11 cellular contexts compared by ENCODE assay signal in genomic region chr1:58727363-58727762, GRCh38. TPM values are rescaled to one million over a fixed set of nuclear protein-coding genes. Genes with fewer than 3 reads are reported as not detected.
DNase-seq lines count a peak whose midpoint lies in the region; ATAC-seq and TF ChIP-seq lines count a peak whose summit lies in the region.
"Had no signal": no experiment of that assay in that cellular context is flagged by ENCODE, and none has a peak within 500 bp of the region (broad histone marks: within the 10 kb centered on the region; RNA-seq: fewer than 3 reads in every experiment).

No MANE protein-coding gene starts in this region.

- TF ChIP-seq CTCF in A673 (conservative IDR thresholded peaks at IDR 0.05; ENCODE audit: low read depth, low read length) (no peak), HCT116 (IDR thresholded peaks at IDR 0.05 in 2 of 3, conservative IDR thresholded peaks at IDR 0.05 in 1 of 3; ENCODE audit: borderline replicate concordance in 1 of 3, insufficient read depth in 1 of 3, low read depth in 2 of 3, low read length in 2 of 3) (no peak), fibroblast of the aortic adventitia (IDR thresholded peaks at IDR 0.05; ENCODE audit: insufficient read depth, low read length) (no peak)

- TF ChIP-seq POLR2A in HCT116 (IDR thresholded peaks at IDR 0.05; ENCODE audit: borderline replicate concordance, extremely low read depth, insufficient read depth, insufficient read length) = no peak

- intact Hi-C loops in A673 (cut with micrococcal nuclease; ENCODE audit: unreplicated experiment) = no loop called here
- intact Hi-C loops in HCT116 (cut with micrococcal nuclease) = no loop called here

- no peaks in the 10 kb centered on the region for H4K20me1 ChIP-seq in HCT116 (ENCODE audit: insufficient read depth)

- H3K4me1 ChIP-seq in A673 (ENCODE audit: insufficient read depth, low read length, poor library complexity, severe bottlenecking) = no peaks in the 10 kb centered on the region
- peaks cover 6 to 21% of the 10 kb centered on the region in 2 experiments for H3K4me1 ChIP-seq in HCT116 (ENCODE audit: control insufficient read depth in 1 of 2, insufficient read depth in 2 of 2, low read length in 2 of 2)
- H3K4me1 ChIP-seq in SJCRH30 = peaks cover 11% of the 10 kb centered on the region

- H3K4me3 ChIP-seq in A673 (ENCODE audit: low read depth, low read length, poor library complexity, severe bottlenecking) (no peak overlapping the region), HCT116 (replicated peaks in 1 of 2; ENCODE audit: low read depth in 1 of 2, low read length in 2 of 2) (peak overlapping the region in 1 of 2 experiments; percentile 15; a peak in 1 of 4 replicates), SJCRH30 (no peak overlapping the region), fibroblast of the aortic adventitia (ENCODE audit: low read depth, low read length) (no peak overlapping the region)
- H3K4me3 ChIP-seq: thoracic aorta had no signal

- POLR2A ChIA-PET in A673 (lab: Charles Lee; ENCODE audit: low non-redundant PET) (no interaction called here), HCT116 (lab: Charles Lee) (interaction anchor here (0.7 to 1.2 kb wide), 2 partner anchors 17 to 57 kb away, joined by 3 to 4 read pairs; partner anchors contain the start of gene JUN)

- H3K27me3 ChIP-seq in A673 (replicated peaks; ENCODE audit: insufficient read depth, low read depth, low read length, poor library complexity) (no peaks in the 10 kb centered on the region), HCT116 (ENCODE audit: insufficient read depth, low read length) (no peaks in the 10 kb centered on the region), SJCRH30 (no peaks in the 10 kb centered on the region)

- H3K9me3 ChIP-seq in A673 (ENCODE audit: low read depth, low read length, poor library complexity, severe bottlenecking) (no peaks in the 10 kb centered on the region), HCT116 (ENCODE audit: control insufficient read depth in 1 of 2, insufficient read depth in 1 of 2, low read depth in 1 of 2, low read length in 2 of 2) (no peaks in the 10 kb centered on the region), SJCRH30 (replicated peaks) (no peaks in the 10 kb centered on the region)
- H3K9me3 ChIP-seq: thoracic aorta had no signal

- DNase-seq in A673 (ENCODE audit: low spot score) (peak; percentile 50), HCT116 (ENCODE audit: low read depth, low spot score) (peak; percentile 83), SJCRH30 (peak; percentile 22 to 46), fibroblast of the aortic adventitia (ENCODE audit: low read depth) (peak; percentile 82), NCI-H1436 treated with DMSO at 0.1 percent for 48 hours (lab: John Stamatoyannopoulos, UW) (no peak)
- DNase-seq: DMS153, GOT3 had no signal

- BruUV-seq in A673 (replicated peaks; lab: Mats Ljungman, UMichigan) (no TSS peak), HCT116 (replicated peaks; lab: Mats Ljungman, UMichigan) (no TSS peak)

- H3K9ac ChIP-seq in HCT116 (ENCODE audit: low read length) = no peak overlapping the region

- RAD21 ChIA-PET in HCT116 (lab: Charles Lee; ENCODE audit: low non-redundant PET in 1 of 2, low total read pairs in 2 of 2, uncharacterized antibody in 2 of 2, unreplicated experiment in 2 of 2) = interaction anchor here in 1 of 2 experiments (0.6 kb wide), 1 partner anchor 146 kb away, joined by 3 read pairs; no protein-coding TSS in a partner anchor

- no peaks in the 10 kb centered on the region for H3K9me2 ChIP-seq in HCT116 (ENCODE audit: insufficient read depth)

- no peaks in the 10 kb centered on the region for H3K79me2 ChIP-seq in HCT116 (ENCODE audit: insufficient read depth, low read length)

- no peak overlapping the region for H3K27ac ChIP-seq in A673 (ENCODE audit: low read depth, low read length, poor library complexity, severe bottlenecking)
- no peak overlapping the region for H3K27ac ChIP-seq in HCT116 (ENCODE audit: low read depth, low read length)
- H3K27ac ChIP-seq in SJCRH30 = no peak overlapping the region
- H3K27ac ChIP-seq: thoracic aorta had no signal

- H3K4me2 ChIP-seq in HCT116 (ENCODE audit: low read length) = peak overlapping the region; percentile 64

- H3K36me3 ChIP-seq in A673 (ENCODE audit: insufficient read depth, low read length, poor library complexity, severe bottlenecking) (no peaks in the 10 kb centered on the region), HCT116 (ENCODE audit: control insufficient read depth in 1 of 2, insufficient read depth in 2 of 2, low read length in 2 of 2) (no peaks in the 10 kb centered on the region; a peak in 1 of 4 replicates), SJCRH30 (no peaks in the 10 kb centered on the region)
- H3K36me3 ChIP-seq: thoracic aorta had no signal

- ATAC-seq in HCT116 (peak; percentile 93), GM18909 (IDR thresholded peaks at IDR 0.05; ENCODE audit: poor library complexity, unreplicated experiment) (no peak), HG02571 (IDR thresholded peaks at IDR 0.05; ENCODE audit: unreplicated experiment) (no peak), GM21576 (IDR thresholded peaks at IDR 0.05; ENCODE audit: unreplicated experiment) (no peak)

- CTCF ChIA-PET in A673 (lab: Charles Lee) = no interaction called here
- CTCF ChIA-PET in HCT116 (lab: Charles Lee) = interaction anchor here (0.7 to 1.2 kb wide), 2 partner anchors 1032 to 1034 kb away, joined by 3 read pairs; no protein-coding TSS in a partner anchor

- no peak for TF ChIP-seq RAD21 in HCT116 (IDR thresholded peaks at IDR 0.05; ENCODE audit: low read depth)

- peak overlapping the region; percentile 24 for H2AFZ ChIP-seq in HCT116 (ENCODE audit: low read depth, low read length, poor library complexity, severe bottlenecking)

TF ChIP-seq in HCT116, 20 proteins besides CTCF, POLR2A, EP300 and RAD21:
- TF ChIP-seq EZH2phosphoT487 (IDR thresholded peaks at IDR 0.05; ENCODE audit: borderline replicate concordance) (no peak), SP1 (IDR thresholded peaks at IDR 0.05; ENCODE audit: low read depth) (peak; percentile 83), POLR2AphosphoS5 (IDR thresholded peaks at IDR 0.05; ENCODE audit: low read depth, low read length) (peak; percentile 34; the same call in 1 of the 2 replicates), CBX3 (IDR thresholded peaks at IDR 0.05; ENCODE audit: low read depth) (peak; percentile 88), MAX (IDR thresholded peaks at IDR 0.05) (peak; percentile 41; the same call in 1 of the 2 replicates), FOSL1 (IDR thresholded peaks at IDR 0.05; ENCODE audit: low read depth) (peak; percentile 96), JUND (IDR thresholded peaks at IDR 0.05) (peak; percentile 91), SRF (IDR thresholded peaks at IDR 0.05; ENCODE audit: low read depth) (peak; percentile 99), TCF7L2 (IDR thresholded peaks at IDR 0.05; ENCODE audit: borderline replicate concordance, extremely low read depth, insufficient read depth, insufficient read length) (peak; percentile 17), CEBPB (IDR thresholded peaks at IDR 0.05; ENCODE audit: low read depth) (peak; percentile 36; the same call in 1 of the 2 replicates), REST (IDR thresholded peaks at IDR 0.05; ENCODE audit: low read depth) (no peak), ZNF274 (IDR thresholded peaks at IDR 0.05; ENCODE audit: low read depth, low read length) (no peak), ELF1 (IDR thresholded peaks at IDR 0.05; ENCODE audit: borderline replicate concordance, low read depth) (no peak), ATF3 (IDR thresholded peaks at IDR 0.05) (no peak), SIN3A (IDR thresholded peaks at IDR 0.05; ENCODE audit: low read depth) (peak; percentile 76)

RNA-seq across cellular contexts. Expression of gene MYSM1, which starts 27.5 kb away (rescaled TPM):
- total RNA-seq in A673 (2021) = 38.8 and 45.1 TPM in 2 replicates
- total RNA-seq in HCT116 (2021; ENCODE audit: unreplicated experiment) = 37.5 TPM
- polyA plus RNA-seq in HCT116 (2012) = 5.4 and 6.1 TPM in 2 replicates
- total RNA-seq in SJCRH30 (2014; rRNA removed; shearing (Covaris generic)) = 30.5 and 37.3 TPM in 2 replicates
- 27.6 and 28.0 TPM in 2 replicates for total RNA-seq in fibroblast of the aortic adventitia (ENCODE audit: low replicate concordance)

RNA-seq across cellular contexts. Expression of gene JUN, which starts 56.5 kb away (rescaled TPM):
- total RNA-seq in A673 (2021) = 16.9 and 24.9 TPM in 2 replicates
- 18.7 TPM for total RNA-seq in HCT116 (2021; ENCODE audit: unreplicated experiment)
- 42.4 and 58.4 TPM in 2 replicates for polyA plus RNA-seq in HCT116 (2012)
- 92.2 and 96.2 TPM in 2 replicates for total RNA-seq in SJCRH30 (2014; rRNA removed; shearing (Covaris generic))
- 30.7 and 55.0 TPM in 2 replicates for total RNA-seq in fibroblast of the aortic adventitia (ENCODE audit: low replicate concordance)
